ENCODE assay signal across 20 cellular contexts in the genomic region with DNA sequence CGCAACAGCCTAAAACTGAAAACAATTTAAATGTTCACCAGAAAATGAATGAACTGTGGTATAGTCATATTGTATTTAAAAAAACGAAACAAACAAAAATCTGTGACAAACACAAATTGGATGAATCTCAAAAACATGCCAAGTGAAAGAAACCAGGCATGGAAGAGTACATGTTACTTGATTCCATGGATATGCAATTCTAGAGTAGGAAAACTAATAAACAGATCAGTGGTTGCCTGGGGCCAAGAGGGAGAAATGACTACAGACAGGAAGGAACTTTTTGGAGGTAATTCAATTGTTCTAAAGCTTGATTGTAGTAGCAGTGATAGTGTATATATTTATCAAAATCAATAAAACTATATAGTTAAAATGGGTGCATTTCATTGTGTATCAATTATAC.
"Had no signal": no experiment of that assay in that cellular context is flagged by ENCODE, and none has a peak within 500 bp of the region (broad histone marks: within the 10 kb centered on the region; RNA-seq: fewer than 3 reads in every experiment).

No MANE protein-coding gene starts in this region.

- H3K27me3 Mint-ChIP-seq: activated CD8-positive, alpha-beta memory T cell treated with anti-CD3 and anti-CD28 coated beads, Interleukin-2, amount 10 ng/mL, durations not matched to agents 7 days and 5 days; memory B cell; naive thymus-derived CD8-positive, alpha-beta T cell had no signal

- H3K27ac ChIP-seq: adrenal gland, body of pancreas, coronary artery, epithelial cell of prostate, left lung, parathyroid adenoma, stomach, thoracic aorta had no signal

- H3K27me3 ChIP-seq: adrenal gland, body of pancreas, left lung, stomach had no signal

- H3K36me3 ChIP-seq: adrenal gland, left lung, thoracic aorta had no signal

- H3K9ac ChIP-seq: parathyroid adenoma had no signal

- H2AFZ ChIP-seq: parathyroid adenoma had no signal

- DNase-seq: activated CD8-positive, alpha-beta memory T cell treated with anti-CD3 and anti-CD28 coated beads, Interleukin-2, amount 10 ng/mL, durations not matched to agents 7 days and 5 days; activated naive CD4-positive, alpha-beta T cell treated with anti-CD3 and anti-CD28 coated beads for 36 hours; activated T-cell treated with anti-CD3 and anti-CD28 coated beads, Interleukin-2, amount 50 U/mL, for 1 hour; adrenal gland; body of pancreas; central memory CD4-positive, alpha-beta T cell; effector memory CD4-positive, alpha-beta T cell; hypothalamus; kidney; left lung; naive thymus-derived CD8-positive, alpha-beta T cell; stimulated activated CD4-positive, alpha-beta T cell treated with anti-CD3 and anti-CD28 coated beads, Interleukin-12 subunit alpha, Interleukin-12 subunit beta, amount 100 ng/mL, for 4 hours; stimulated activated CD4-positive, alpha-beta T cell treated with anti-CD3 and anti-CD28 coated beads, Interleukin-2, amount 100 ng/mL, for 24 hours; stomach had no signal

- H3K4me1 ChIP-seq: parathyroid adenoma had no signal

- H3K4me3 Mint-ChIP-seq: activated CD8-positive, alpha-beta memory T cell treated with anti-CD3 and anti-CD28 coated beads, Interleukin-2, amount 10 ng/mL, durations not matched to agents 7 days and 5 days; activated naive CD4-positive, alpha-beta T cell treated with anti-CD3 and anti-CD28 coated beads for 36 hours; memory B cell had no signal

- H3K4me3 ChIP-seq: adrenal gland, body of pancreas, coronary artery, left lung, stomach, thoracic aorta had no signal

- H3K9me3 ChIP-seq: adrenal gland, body of pancreas, stomach, thoracic aorta had no signal

- H3K27ac Mint-ChIP-seq: activated CD8-positive, alpha-beta memory T cell treated with anti-CD3 and anti-CD28 coated beads, Interleukin-2, amount 10 ng/mL, durations not matched to agents 7 days and 5 days; activated naive CD4-positive, alpha-beta T cell treated with anti-CD3 and anti-CD28 coated beads for 36 hours; activated T-helper 2 cell treated with anti-CD3 and anti-CD28 coated beads, Interferon-gamma antibody, Interleukin-2, Interleukin-4, amounts not matched to agents 10 μg/mL and 5 μg/mL and 100 μg/mL, durations not matched to agents 14 hours and 24 hours and 36 hours; memory B cell had no signal
